Comparison of ENCODE assay signal across 1 cellular context in the genomic region with DNA sequence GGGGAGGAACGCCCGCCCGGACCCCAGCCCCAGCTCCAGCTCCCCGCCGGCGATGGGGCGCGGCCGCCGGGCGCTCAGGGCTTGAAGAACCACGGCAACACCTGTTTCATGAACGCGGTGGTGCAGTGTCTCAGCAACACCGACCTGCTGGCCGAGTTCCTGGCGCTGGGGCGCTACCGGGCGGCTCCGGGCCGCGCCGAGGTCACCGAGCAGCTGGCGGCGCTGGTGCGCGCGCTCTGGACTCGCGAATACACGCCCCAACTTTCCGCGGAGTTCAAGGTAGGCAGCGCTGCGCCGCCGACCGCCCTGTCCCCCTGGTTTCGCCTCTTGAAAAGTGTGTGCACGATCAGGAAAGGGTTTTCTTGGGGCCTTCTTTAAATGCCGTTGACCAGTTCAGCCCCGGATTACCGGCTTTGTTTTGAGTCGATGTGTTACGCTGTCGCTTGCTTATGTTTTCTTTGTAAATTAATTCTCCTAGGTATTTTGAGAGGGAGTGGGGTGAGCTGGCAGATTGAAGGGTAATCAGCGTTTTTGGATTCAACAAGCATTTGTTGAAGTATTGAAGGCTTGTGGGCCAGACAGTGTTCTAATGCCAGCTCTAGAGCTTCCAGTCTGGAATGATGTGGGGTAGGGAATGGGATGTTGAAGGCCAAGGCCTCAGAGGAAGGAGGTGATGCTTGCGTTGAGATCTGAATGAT.
A peak's percentile ranks its signal among the peaks of the same experiment; 100 is the strongest.
TF ChIP-seq lines count a peak whose summit lies in the region.

No MANE protein-coding gene starts in this region.

TF ChIP-seq in H1, 55 proteins besides CTCF, POLR2A, EP300 and RAD21:
- TF ChIP-seq SP4 (IDR thresholded peaks at IDR 0.05; ENCODE audit: low read length) (no peak), YY1 (IDR thresholded peaks at IDR 0.05; ENCODE audit: low read depth, low read length) (no peak), GTF2F1 (IDR thresholded peaks at IDR 0.05; ENCODE audit: borderline replicate concordance, low read depth, low read length) (no peak), BCL11A (IDR thresholded peaks at IDR 0.05; ENCODE audit: low read depth in 2 of 2, low read length in 2 of 2) (no peak), TAF7 (optimal IDR thresholded peaks at IDR 0.05; ENCODE audit: borderline replicate concordance, low read depth, low read length) (no peak), TAF1 (IDR thresholded peaks at IDR 0.05; ENCODE audit: low read depth, low read length) (peak; percentile 42; the same call in 1 of the 2 replicates), CBX5 (IDR thresholded peaks at IDR 0.05; ENCODE audit: low read depth, low read length) (no peak), KDM4A (IDR thresholded peaks at IDR 0.05; ENCODE audit: low read depth, low read length, severe bottlenecking) (peak; percentile 85), ZNF274 (IDR thresholded peaks at IDR 0.05; ENCODE audit: borderline replicate concordance, extremely low read depth, low read length) (no peak), CEBPB (IDR thresholded peaks at IDR 0.05; ENCODE audit: low read depth, low read length) (no peak), TBP (IDR thresholded peaks at IDR 0.05; ENCODE audit: low read depth, low read length) (no peak), SUZ12 (IDR thresholded peaks at IDR 0.05; ENCODE audit: low read length) (no peak), RXRA (IDR thresholded peaks at IDR 0.05; ENCODE audit: insufficient read depth, low read depth, low read length) (no peak), ASH2L (IDR thresholded peaks at IDR 0.05; ENCODE audit: low read length) (no peak), FOSL1 (IDR thresholded peaks at IDR 0.05; ENCODE audit: insufficient read depth, low read depth, low read length) (no peak), POU5F1 (IDR thresholded peaks at IDR 0.05; ENCODE audit: low read depth, low read length) (no peak), MAFK (IDR thresholded peaks at IDR 0.05; ENCODE audit: low read depth, low read length) (no peak), SP2 (IDR thresholded peaks at IDR 0.05; ENCODE audit: low read length) (no peak), CHD2 (IDR thresholded peaks at IDR 0.05; ENCODE audit: low read length) (no peak), GABPA (IDR thresholded peaks at IDR 0.05; ENCODE audit: borderline replicate concordance, insufficient read depth, low read length) (no peak), SRF (IDR thresholded peaks at IDR 0.05; ENCODE audit: low read depth, low read length) (no peak), KDM5A (IDR thresholded peaks at IDR 0.05; ENCODE audit: low read length) (no peak), CBX8 (IDR thresholded peaks at IDR 0.05; ENCODE audit: borderline replicate concordance, low read depth, low read length) (no peak), NANOG (IDR thresholded peaks at IDR 0.05; ENCODE audit: insufficient read depth, low read depth, low read length, poor library complexity, severe bottlenecking) (no peak), HDAC6 (IDR thresholded peaks at IDR 0.05; ENCODE audit: low read depth, low read length) (no peak), PHF8 (conservative IDR thresholded peaks at IDR 0.05; ENCODE audit: low read depth, low read length) (0 out of 2 replicates have a peak, but pooled peaks have one; percentile 24), BRCA1 (IDR thresholded peaks at IDR 0.05; ENCODE audit: low read depth, low read length) (no peak), CHD1 (IDR thresholded peaks at IDR 0.05; ENCODE audit: low read depth, low read length) (no peak), SP1 (IDR thresholded peaks at IDR 0.05; ENCODE audit: low read depth, low read length) (no peak), SIN3A (conservative IDR thresholded peaks at IDR 0.05 in 1 of 2, IDR thresholded peaks at IDR 0.05 in 1 of 2; ENCODE audit: low read depth in 1 of 2, low read length in 2 of 2) (peak; percentile 19 to 88; a peak in 1 of 4 replicates), KDM1A (IDR thresholded peaks at IDR 0.05; ENCODE audit: borderline replicate concordance, low read length) (no peak), TEAD4 (IDR thresholded peaks at IDR 0.05; ENCODE audit: low read depth, low read length) (no peak), JUN (IDR thresholded peaks at IDR 0.05; ENCODE audit: low read depth, low read length) (no peak), RFX5 (IDR thresholded peaks at IDR 0.05; ENCODE audit: borderline replicate concordance, low read depth, low read length) (no peak), HDAC2 (IDR thresholded peaks at IDR 0.05; ENCODE audit: borderline replicate concordance in 1 of 2, low read depth in 2 of 2, low read length in 2 of 2) (no peak), RNF2 (IDR thresholded peaks at IDR 0.05; ENCODE audit: borderline replicate concordance, low read depth, low read length, missing control alignments, poor library complexity, severe bottlenecking) (no peak), SAP30 (IDR thresholded peaks at IDR 0.05; ENCODE audit: insufficient read depth, insufficient replicate concordance, low read length) (peak; percentile 57), SIRT6 (IDR thresholded peaks at IDR 0.05; ENCODE audit: low read length) (no peak), TCF12 (IDR thresholded peaks at IDR 0.05; ENCODE audit: low read depth, low read length) (no peak), SIX5 (IDR thresholded peaks at IDR 0.05; ENCODE audit: low read depth, low read length) (no peak), CREB1 (IDR thresholded peaks at IDR 0.05) (no peak), EZH2 (IDR thresholded peaks at IDR 0.05; ENCODE audit: low read depth, low read length, severe bottlenecking) (no peak), CTBP2 (IDR thresholded peaks at IDR 0.05; ENCODE audit: borderline replicate concordance, insufficient read depth, insufficient read length, low read length) (no peak), BACH1 (IDR thresholded peaks at IDR 0.05; ENCODE audit: low read length) (no peak), POLR2AphosphoS5 (IDR thresholded peaks at IDR 0.05; ENCODE audit: low read depth, low read length) (peak; percentile 40), JUND (IDR thresholded peaks at IDR 0.05; ENCODE audit: low read length) (no peak), NRF1 (IDR thresholded peaks at IDR 0.05; ENCODE audit: low read depth, low read length) (no peak)
- TF ChIP-seq, protein P1, sequence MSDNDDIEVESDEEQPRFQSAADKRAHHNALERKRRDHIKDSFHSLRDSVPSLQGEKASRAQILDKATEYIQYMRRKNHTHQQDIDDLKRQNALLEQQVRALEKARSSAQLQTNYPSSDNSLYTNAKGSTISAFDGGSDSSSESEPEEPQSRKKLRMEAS (IDR thresholded peaks at IDR 0.05): peak; percentile 10; the same call in 1 of the 2 replicates
- TF ChIP-seq, protein P2, sequence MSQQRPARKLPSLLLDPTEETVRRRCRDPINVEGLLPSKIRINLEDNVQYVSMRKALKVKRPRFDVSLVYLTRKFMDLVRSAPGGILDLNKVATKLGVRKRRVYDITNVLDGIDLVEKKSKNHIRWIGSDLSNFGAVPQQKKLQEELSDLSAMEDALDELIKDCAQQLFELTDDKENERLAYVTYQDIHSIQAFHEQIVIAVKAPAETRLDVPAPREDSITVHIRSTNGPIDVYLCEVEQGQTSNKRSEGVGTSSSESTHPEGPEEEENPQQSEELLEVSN (IDR thresholded peaks at IDR 0.05): 0 out of 2 replicates have a peak, but pooled peaks have one; percentile 18
- TF ChIP-seq, protein P3, sequence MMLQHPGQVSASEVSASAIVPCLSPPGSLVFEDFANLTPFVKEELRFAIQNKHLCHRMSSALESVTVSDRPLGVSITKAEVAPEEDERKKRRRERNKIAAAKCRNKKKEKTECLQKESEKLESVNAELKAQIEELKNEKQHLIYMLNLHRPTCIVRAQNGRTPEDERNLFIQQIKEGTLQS (IDR thresholded peaks at IDR 0.05; ENCODE audit: insufficient read depth, low read depth, low read length): no peak
- TF ChIP-seq, protein P4, sequence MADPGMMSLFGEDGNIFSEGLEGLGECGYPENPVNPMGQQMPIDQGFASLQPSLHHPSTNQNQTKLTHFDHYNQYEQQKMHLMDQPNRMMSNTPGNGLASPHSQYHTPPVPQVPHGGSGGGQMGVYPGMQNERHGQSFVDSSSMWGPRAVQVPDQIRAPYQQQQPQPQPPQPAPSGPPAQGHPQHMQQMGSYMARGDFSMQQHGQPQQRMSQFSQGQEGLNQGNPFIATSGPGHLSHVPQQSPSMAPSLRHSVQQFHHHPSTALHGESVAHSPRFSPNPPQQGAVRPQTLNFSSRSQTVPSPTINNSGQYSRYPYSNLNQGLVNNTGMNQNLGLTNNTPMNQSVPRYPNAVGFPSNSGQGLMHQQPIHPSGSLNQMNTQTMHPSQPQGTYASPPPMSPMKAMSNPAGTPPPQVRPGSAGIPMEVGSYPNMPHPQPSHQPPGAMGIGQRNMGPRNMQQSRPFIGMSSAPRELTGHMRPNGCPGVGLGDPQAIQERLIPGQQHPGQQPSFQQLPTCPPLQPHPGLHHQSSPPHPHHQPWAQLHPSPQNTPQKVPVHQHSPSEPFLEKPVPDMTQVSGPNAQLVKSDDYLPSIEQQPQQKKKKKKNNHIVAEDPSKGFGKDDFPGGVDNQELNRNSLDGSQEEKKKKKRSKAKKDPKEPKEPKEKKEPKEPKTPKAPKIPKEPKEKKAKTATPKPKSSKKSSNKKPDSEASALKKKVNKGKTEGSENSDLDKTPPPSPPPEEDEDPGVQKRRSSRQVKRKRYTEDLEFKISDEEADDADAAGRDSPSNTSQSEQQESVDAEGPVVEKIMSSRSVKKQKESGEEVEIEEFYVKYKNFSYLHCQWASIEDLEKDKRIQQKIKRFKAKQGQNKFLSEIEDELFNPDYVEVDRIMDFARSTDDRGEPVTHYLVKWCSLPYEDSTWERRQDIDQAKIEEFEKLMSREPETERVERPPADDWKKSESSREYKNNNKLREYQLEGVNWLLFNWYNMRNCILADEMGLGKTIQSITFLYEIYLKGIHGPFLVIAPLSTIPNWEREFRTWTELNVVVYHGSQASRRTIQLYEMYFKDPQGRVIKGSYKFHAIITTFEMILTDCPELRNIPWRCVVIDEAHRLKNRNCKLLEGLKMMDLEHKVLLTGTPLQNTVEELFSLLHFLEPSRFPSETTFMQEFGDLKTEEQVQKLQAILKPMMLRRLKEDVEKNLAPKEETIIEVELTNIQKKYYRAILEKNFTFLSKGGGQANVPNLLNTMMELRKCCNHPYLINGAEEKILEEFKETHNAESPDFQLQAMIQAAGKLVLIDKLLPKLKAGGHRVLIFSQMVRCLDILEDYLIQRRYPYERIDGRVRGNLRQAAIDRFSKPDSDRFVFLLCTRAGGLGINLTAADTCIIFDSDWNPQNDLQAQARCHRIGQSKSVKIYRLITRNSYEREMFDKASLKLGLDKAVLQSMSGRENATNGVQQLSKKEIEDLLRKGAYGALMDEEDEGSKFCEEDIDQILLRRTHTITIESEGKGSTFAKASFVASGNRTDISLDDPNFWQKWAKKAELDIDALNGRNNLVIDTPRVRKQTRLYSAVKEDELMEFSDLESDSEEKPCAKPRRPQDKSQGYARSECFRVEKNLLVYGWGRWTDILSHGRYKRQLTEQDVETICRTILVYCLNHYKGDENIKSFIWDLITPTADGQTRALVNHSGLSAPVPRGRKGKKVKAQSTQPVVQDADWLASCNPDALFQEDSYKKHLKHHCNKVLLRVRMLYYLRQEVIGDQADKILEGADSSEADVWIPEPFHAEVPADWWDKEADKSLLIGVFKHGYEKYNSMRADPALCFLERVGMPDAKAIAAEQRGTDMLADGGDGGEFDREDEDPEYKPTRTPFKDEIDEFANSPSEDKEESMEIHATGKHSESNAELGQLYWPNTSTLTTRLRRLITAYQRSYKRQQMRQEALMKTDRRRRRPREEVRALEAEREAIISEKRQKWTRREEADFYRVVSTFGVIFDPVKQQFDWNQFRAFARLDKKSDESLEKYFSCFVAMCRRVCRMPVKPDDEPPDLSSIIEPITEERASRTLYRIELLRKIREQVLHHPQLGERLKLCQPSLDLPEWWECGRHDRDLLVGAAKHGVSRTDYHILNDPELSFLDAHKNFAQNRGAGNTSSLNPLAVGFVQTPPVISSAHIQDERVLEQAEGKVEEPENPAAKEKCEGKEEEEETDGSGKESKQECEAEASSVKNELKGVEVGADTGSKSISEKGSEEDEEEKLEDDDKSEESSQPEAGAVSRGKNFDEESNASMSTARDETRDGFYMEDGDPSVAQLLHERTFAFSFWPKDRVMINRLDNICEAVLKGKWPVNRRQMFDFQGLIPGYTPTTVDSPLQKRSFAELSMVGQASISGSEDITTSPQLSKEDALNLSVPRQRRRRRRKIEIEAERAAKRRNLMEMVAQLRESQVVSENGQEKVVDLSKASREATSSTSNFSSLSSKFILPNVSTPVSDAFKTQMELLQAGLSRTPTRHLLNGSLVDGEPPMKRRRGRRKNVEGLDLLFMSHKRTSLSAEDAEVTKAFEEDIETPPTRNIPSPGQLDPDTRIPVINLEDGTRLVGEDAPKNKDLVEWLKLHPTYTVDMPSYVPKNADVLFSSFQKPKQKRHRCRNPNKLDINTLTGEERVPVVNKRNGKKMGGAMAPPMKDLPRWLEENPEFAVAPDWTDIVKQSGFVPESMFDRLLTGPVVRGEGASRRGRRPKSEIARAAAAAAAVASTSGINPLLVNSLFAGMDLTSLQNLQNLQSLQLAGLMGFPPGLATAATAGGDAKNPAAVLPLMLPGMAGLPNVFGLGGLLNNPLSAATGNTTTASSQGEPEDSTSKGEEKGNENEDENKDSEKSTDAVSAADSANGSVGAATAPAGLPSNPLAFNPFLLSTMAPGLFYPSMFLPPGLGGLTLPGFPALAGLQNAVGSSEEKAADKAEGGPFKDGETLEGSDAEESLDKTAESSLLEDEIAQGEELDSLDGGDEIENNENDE (IDR thresholded peaks at IDR 0.05; ENCODE audit: insufficient replicate concordance, low read length): no peak
